ENCODE assay signal across 1 cellular context in the genomic region with DNA sequence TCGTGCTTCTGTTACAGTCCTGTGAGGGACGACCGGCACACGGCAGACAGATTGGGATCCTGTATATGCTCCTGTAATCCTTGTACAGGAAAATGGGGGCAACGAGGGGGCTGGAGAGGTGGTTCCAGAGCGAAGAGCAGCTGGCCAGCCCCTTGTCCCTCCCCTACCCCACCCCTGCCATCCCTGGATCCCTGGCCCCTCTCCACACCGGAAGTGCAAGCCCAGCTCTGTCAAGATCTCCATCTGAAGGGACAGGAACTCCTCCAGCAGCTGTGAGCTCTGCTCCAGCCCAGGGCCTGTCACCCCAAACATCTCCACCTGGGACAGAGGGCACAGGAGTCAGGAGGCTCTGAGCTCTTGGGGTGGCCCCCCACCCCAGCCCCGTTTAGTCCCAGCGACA.
TF ChIP-seq lines count a peak whose summit lies in the region.

No MANE protein-coding gene starts in this region.

TF ChIP-seq in HEK293, 187 proteins besides CTCF, POLR2A, EP300 and RAD21 (continued from another document):
- TF ChIP-seq ZNF146 (tag by site-specific recombination; IDR thresholded peaks at IDR 0.05) (no peak), ZNF585B (tag by site-specific recombination; IDR thresholded peaks at IDR 0.05) (no peak)
